In the genomic region with DNA sequence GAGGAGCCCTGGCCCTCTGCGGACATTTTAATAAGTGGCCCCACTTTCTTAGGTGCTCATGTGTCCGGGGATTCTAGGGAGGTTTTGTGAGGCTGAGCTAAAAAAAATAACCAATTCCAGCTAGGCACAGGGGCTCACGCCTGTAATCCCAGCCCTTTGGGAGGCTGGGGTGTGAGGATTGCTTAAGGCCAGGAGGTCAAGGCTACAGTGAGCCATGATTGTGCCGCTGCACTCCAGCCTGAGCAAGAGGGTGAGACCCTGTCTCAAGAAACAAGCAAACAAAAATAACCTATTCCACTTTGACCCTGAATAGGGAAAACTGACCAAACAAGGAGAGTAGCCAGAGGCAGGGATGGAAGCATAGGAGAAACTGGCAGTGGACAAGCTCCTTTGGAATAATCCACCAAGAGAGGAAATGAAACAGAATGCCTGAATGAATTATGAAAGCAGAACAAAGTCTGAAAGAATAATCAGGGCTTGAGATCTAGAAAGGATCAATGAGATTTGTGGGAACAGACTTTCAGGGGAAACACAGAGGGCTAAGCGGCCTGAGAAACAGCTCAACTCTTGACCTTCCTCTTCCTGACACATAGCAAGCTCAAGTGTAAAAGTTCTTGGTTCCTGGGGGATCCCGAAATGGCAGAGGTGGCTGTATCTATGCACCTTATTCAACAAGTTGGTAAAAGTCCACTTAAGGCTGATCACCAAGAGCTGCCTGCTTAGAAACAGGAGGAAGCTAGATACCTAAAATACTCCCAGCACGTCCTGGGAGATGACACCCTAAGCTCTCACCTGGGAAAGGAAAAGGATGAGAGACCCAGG, we compare ENCODE assay signal across 22 cellular contexts. TPM values are rescaled to one million over a fixed set of nuclear protein-coding genes. Genes with fewer than 3 reads are reported as not detected.
A peak's percentile ranks its signal among the peaks of the same experiment; 100 is the strongest.
DNase-seq lines count a peak whose midpoint lies in the region; ATAC-seq and TF ChIP-seq lines count a peak whose summit lies in the region.
"Had no signal": no experiment of that assay in that cellular context is flagged by ENCODE, and none has a peak within 500 bp of the region (broad histone marks: within the 10 kb centered on the region; RNA-seq: fewer than 3 reads in every experiment).

No MANE protein-coding gene starts in this region.

- intact Hi-C loops in posterior vena cava (cut with DNase I): no loop called here

- no peak overlapping the region for H3K4me3 ChIP-seq in GM12864 (ENCODE audit: low read depth, low read length)
- no peak overlapping the region for H3K4me3 ChIP-seq in coronary artery
- H3K4me3 ChIP-seq: K562, PC-9 had no signal

- TF ChIP-seq CTCF in GM12864 (IDR thresholded peaks at IDR 0.05; ENCODE audit: low read depth, low read length, missing control alignments) (no peak), coronary artery (IDR thresholded peaks at IDR 0.05) (no peak)

- H3K4me1 Mint-ChIP-seq in activated T-cell treated with anti-CD3 and anti-CD28 coated beads, Interleukin-2, amount 50 U/mL, for 24 hours (ENCODE audit: low read depth): no peaks in the 10 kb centered on the region

- H3K27me3 Mint-ChIP-seq in activated T-cell treated with anti-CD3 and anti-CD28 coated beads, Interleukin-2, amount 50 U/mL, for 24 hours: peaks cover 47% of the 10 kb centered on the region

- H3K27ac Mint-ChIP-seq in activated T-cell treated with anti-CD3 and anti-CD28 coated beads, Interleukin-2, amount 50 U/mL, for 24 hours: no peak overlapping the region
- H3K27ac Mint-ChIP-seq: CD4-positive, alpha-beta T cell had no signal

- peak; percentile 52 for ATAC-seq in GM18861 (IDR thresholded peaks at IDR 0.05; ENCODE audit: unreplicated experiment)
- ATAC-seq in HG03108 (IDR thresholded peaks at IDR 0.05; ENCODE audit: unreplicated experiment): peak; percentile 39
- ATAC-seq: K562 had no signal

- H3K4me3 Mint-ChIP-seq in activated T-cell treated with anti-CD3 and anti-CD28 coated beads, Interleukin-2, amount 50 U/mL, for 24 hours: no peak overlapping the region
- H3K4me3 Mint-ChIP-seq: CD4-positive, alpha-beta T cell had no signal

- H3K27ac ChIP-seq in coronary artery: no peak overlapping the region
- H3K27ac ChIP-seq: HL-60, PC-9 had no signal

- H3K36me3 Mint-ChIP-seq in activated T-cell treated with anti-CD3 and anti-CD28 coated beads, Interleukin-2, amount 50 U/mL, for 24 hours (ENCODE audit: low read depth): no peaks in the 10 kb centered on the region

- H3K9me3 Mint-ChIP-seq in activated T-cell treated with anti-CD3 and anti-CD28 coated beads, Interleukin-2, amount 50 U/mL, for 24 hours: no peaks in the 10 kb centered on the region
- H3K9me3 Mint-ChIP-seq: CD4-positive, alpha-beta T cell had no signal

- DNase-seq in GM12864 (ENCODE audit: low read depth) (peak; percentile 57), posterior vena cava (ENCODE audit: low spot score) (peak; percentile 36), NCI-H187 treated with DMSO at 0.1 percent for 48 hours (lab: John Stamatoyannopoulos, UW) (no peak), NCI-H1105 treated with DMSO at 0.1 percent for 48 hours (lab: John Stamatoyannopoulos, UW) (no peak), coronary artery (ENCODE audit: low spot score) (no peak)
- no peak for DNase-seq in activated T-cell treated with anti-CD3 and anti-CD28 coated beads, Interleukin-2, amount 50 U/mL, for 24 hours
- DNase-seq: AML-193; Calu3; CD4-positive, alpha-beta T cell; DMS79; NCI-H1092 treated with DMSO at 0.1 percent for 48 hours; NCI-H187; NCI-H2171; NCI-H446 treated with DMSO at 0.1 percent for 48 hours; NCI-H748 treated with DMSO at 0.1 percent for 48 hours; PC-9 had no signal

RNA-seq across cellular contexts. Expression of a gene that starts 30.1 kb away (rescaled TPM):
- 1 to 10 TPM in 1 of 2 donors, under 1 TPM in 1; 0.95 to 1.8 TPM for total RNA-seq in posterior vena cava
- total RNA-seq: Calu3, G401, H4, K562, PC-9 had no signal

RNA-seq across cellular contexts. Expression of a gene that starts 47.1 kb away (rescaled TPM):
- total RNA-seq in posterior vena cava: under 1 TPM in 1 of 2 donors, not detected in 1; 0.28 TPM
- total RNA-seq: Calu3, G401, K562, PC-9 had no signal

RNA-seq across cellular contexts. Expression of a gene that starts 59.7 kb away (rescaled TPM):
- total RNA-seq in posterior vena cava: under 1 TPM in 1 of 2 donors, not detected in 1; 0.14 TPM
- total RNA-seq: Calu3; CD4-positive, alpha-beta T cell; G401; K562; PC-9 had no signal

Comparison
In these comparisons a context has a peak if more than half of its experiments do, and no peak if none do; other contexts are left out.
1. DNase-seq: peak in GM12864 (single experiment) and posterior vena cava (single experiment); none in NCI-H187 treated with DMSO at 0.1 percent for 48 hours (single experiment), NCI-H1105 treated with DMSO at 0.1 percent for 48 hours (single experiment), activated T-cell treated with anti-CD3 and anti-CD28 coated beads, Interleukin-2, amount 50 U/mL, for 24 hours (single experiment) and coronary artery (single experiment).